Comparison of ENCODE assay signal across 3 cellular contexts in the genomic region with DNA sequence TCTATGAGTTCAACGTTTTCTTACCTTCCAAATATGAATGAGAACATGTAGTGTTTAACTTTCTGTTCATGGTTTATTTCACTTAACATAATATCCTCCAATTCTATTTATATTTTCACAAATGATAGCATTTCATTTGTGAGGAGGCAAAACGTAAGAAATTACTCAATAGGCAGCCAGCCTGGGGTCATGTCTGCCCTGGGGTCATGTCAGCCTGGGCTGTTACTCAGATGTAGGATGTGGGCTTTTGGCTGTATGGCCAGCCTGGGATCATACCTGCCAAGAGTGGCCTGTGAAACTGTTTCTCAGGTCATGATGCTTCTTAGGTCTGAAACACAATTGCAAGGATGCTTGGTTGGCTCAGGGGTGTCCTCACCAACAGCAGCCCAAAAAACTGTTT.
"Had no signal": no experiment of that assay in that cellular context is flagged by ENCODE, and none has a peak within 500 bp of the region (broad histone marks: within the 10 kb centered on the region; RNA-seq: fewer than 3 reads in every experiment).

No MANE protein-coding gene starts in this region.

- ATAC-seq: GM12878 had no signal

- DNase-seq: GDM1, GF-D8 had no signal

- H3K4me3 ChIP-seq: GM12878 had no signal
